ENCODE assay signal across 16 cellular contexts in the genomic region with DNA sequence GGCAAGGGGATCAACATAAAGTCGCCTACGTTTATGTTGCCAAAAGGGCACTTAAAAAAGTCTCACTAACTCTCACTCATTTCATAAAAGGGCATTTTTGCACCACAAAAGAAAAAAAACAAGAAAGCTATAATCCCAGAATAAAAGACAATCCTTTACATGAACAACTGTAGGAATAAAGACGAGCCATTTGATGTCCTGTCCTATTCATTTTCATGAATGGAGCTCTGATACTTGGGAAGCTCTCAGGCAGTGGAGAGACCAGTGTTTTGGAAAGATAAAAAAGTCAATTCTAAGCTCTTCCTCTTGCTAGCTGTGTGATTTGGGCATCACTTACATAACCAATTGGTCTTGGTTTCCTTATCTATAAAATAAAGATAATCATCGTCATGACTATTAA.
"Had no signal": no experiment of that assay in that cellular context is flagged by ENCODE, and none has a peak within 500 bp of the region (broad histone marks: within the 10 kb centered on the region; RNA-seq: fewer than 3 reads in every experiment).

No MANE protein-coding gene starts in this region.

- H3K4me3 ChIP-seq: heart left ventricle, suprapubic skin, thyroid gland had no signal

- H3K9me3 ChIP-seq: suprapubic skin, thyroid gland had no signal

- H3K4me3 Mint-ChIP-seq: type B pancreatic cell had no signal

- ATAC-seq: esophagus mucosa, heart left ventricle, left lobe of liver, right cardiac atrium had no signal

- H3K27me3 ChIP-seq: heart left ventricle, suprapubic skin, thyroid gland had no signal

- H3K27ac Mint-ChIP-seq: progenitor cell of endocrine pancreas, type B pancreatic cell had no signal

- H3K36me3 ChIP-seq: heart left ventricle, suprapubic skin, thyroid gland had no signal

- DNase-seq: cortex of kidney; effector memory CD4-positive, alpha-beta T cell; heart left ventricle; hypothalamus; kidney glomerular epithelial cell; mammary epithelial cell; right cardiac atrium; small intestine; stimulated activated CD4-positive, alpha-beta T cell treated with anti-CD3 and anti-CD28 coated beads, Interleukin-12 subunit alpha, Interleukin-12 subunit beta, amount 100 ng/mL, for 4 hours; stimulated activated naive CD4-positive, alpha-beta T cell treated with Interleukin-2 at 50 U/mL for 16 hours; thyroid gland had no signal

- H3K27ac ChIP-seq: heart left ventricle, suprapubic skin had no signal

- H3K27me3 Mint-ChIP-seq: progenitor cell of endocrine pancreas had no signal
